In genomic region chr3:136938334-136938733, GRCh38 we compare ENCODE assay signal across 12 cellular contexts. TPM values are rescaled to one million over a fixed set of nuclear protein-coding genes. Genes with fewer than 3 reads are reported as not detected.
DNase-seq lines count a peak whose midpoint lies in the region; TF ChIP-seq lines count a peak whose summit lies in the region.
"Had no signal": no experiment of that assay in that cellular context is flagged by ENCODE, and none has a peak within 500 bp of the region (broad histone marks: within the 10 kb centered on the region; RNA-seq: fewer than 3 reads in every experiment).

No MANE protein-coding gene starts in this region.

- H3K79me2 ChIP-seq in mesendoderm (ENCODE audit: control insufficient read depth, insufficient read depth, low read length) = peaks cover 3% of the 10 kb centered on the region

- H3K36me3 ChIP-seq in mesendoderm (ENCODE audit: control insufficient read depth, insufficient read depth, low read length) = no peaks in the 10 kb centered on the region

- no peak overlapping the region for H3K4ac ChIP-seq in mesendoderm (ENCODE audit: low read depth, low read length)

- H3K4me3 ChIP-seq in cardiac fibroblast (replicated peaks in 1 of 2; ENCODE audit: low read depth in 2 of 2, low read length in 2 of 2) = no peak overlapping the region
- no peak overlapping the region for H3K4me3 ChIP-seq in mesendoderm (ENCODE audit: low read length)

- no peak overlapping the region for H4K8ac ChIP-seq in mesendoderm (ENCODE audit: low read depth, low read length)

- no peak overlapping the region for H2BK5ac ChIP-seq in mesendoderm (ENCODE audit: low read length)

- no peak overlapping the region for H3K56ac ChIP-seq in mesendoderm (ENCODE audit: low read length)

- no peak overlapping the region for H2AK5ac ChIP-seq in mesendoderm (ENCODE audit: low read length)

- H3K27ac ChIP-seq in mesendoderm (ENCODE audit: low read depth, low read length) = no peak overlapping the region

- H3K4me2 ChIP-seq in mesendoderm (ENCODE audit: low read length) = no peak overlapping the region

- H2BK120ac ChIP-seq in mesendoderm (ENCODE audit: low read depth, low read length) = no peak overlapping the region

- DNase-seq in COLO829 (ENCODE audit: low spot score) (peak; percentile 32), LHCN-M2 (ENCODE audit: low read depth) (peak; percentile 49), cardiac fibroblast (ENCODE audit: low read depth in 2 of 2) (peak; percentile 69 to 76), lung microvascular endothelial cell (ENCODE audit: low read depth in 2 of 2) (peak; percentile 59 to 71), mesendoderm (no peak), NCI-H2107 (lab: John Stamatoyannopoulos, UW) (no peak), activated gamma-delta T cell (lab: John Stamatoyannopoulos, UW) (no peak)
- DNase-seq: activated naive CD8-positive, alpha-beta T cell treated with anti-CD3 and anti-CD28 coated beads, Interleukin-2, amount 10 ng/mL, durations not matched to agents 7 days and 5 days; effector CD4-positive, alpha-beta T cell; NCI-H2081 treated with DMSO at 0.1 percent for 48 hours; NK-92 treated with Interleukin-12 subunit alpha and Interleukin-12 subunit beta, amount 100 ng/mL, for 24 hours; T1000 had no signal

- no peak overlapping the region for H3K23ac ChIP-seq in mesendoderm (ENCODE audit: low read length)

- H2BK15ac ChIP-seq in mesendoderm (replicated peaks; ENCODE audit: low read depth) = no peak overlapping the region

- H3K79me1 ChIP-seq in mesendoderm (ENCODE audit: low read length) = peaks cover 3% of the 10 kb centered on the region

- H4K5ac ChIP-seq in mesendoderm (ENCODE audit: low read length) = no peak overlapping the region

- H3K9ac ChIP-seq in mesendoderm (ENCODE audit: low read length) = no peak overlapping the region

- no peak for TF ChIP-seq CTCF in cardiac fibroblast (IDR thresholded peaks at IDR 0.05; ENCODE audit: low read depth, low read length)

- peaks cover 6% of the 10 kb centered on the region for H3K4me1 ChIP-seq in mesendoderm (ENCODE audit: control insufficient read depth, low read depth, low read length)

- no peak overlapping the region for H3K18ac ChIP-seq in mesendoderm (ENCODE audit: low read length)

- H3K27me3 ChIP-seq in mesendoderm (ENCODE audit: insufficient read depth, low read length, poor library complexity) = no peaks in the 10 kb centered on the region

RNA-seq across cellular contexts. Expression of gene IL20RB, which starts 19.4 kb away (rescaled TPM):
- total RNA-seq in LHCN-M2 (2014; rRNA removed) = 0.57 and 2.2 TPM in 2 replicates
- polyA plus RNA-seq in LHCN-M2 (2012) = 0.64 TPM
- 0.22 and 0.79 TPM in 2 replicates for total RNA-seq in lung microvascular endothelial cell
- polyA plus RNA-seq in mesendoderm (2013, experiment 1 of 2) = 1.3 TPM
- polyA plus RNA-seq in mesendoderm (2013, experiment 2 of 2) = 1.3 TPM

Comparison
In these comparisons a context has a peak if more than half of its experiments do, and no peak if none do; other contexts are left out.
1. DNase-seq: peak in COLO829 (single experiment), LHCN-M2 (single experiment), cardiac fibroblast (2 of 2) and lung microvascular endothelial cell (2 of 2); none in mesendoderm (single experiment), NCI-H2107 (single experiment) and activated gamma-delta T cell (single experiment).